In the genomic region with DNA sequence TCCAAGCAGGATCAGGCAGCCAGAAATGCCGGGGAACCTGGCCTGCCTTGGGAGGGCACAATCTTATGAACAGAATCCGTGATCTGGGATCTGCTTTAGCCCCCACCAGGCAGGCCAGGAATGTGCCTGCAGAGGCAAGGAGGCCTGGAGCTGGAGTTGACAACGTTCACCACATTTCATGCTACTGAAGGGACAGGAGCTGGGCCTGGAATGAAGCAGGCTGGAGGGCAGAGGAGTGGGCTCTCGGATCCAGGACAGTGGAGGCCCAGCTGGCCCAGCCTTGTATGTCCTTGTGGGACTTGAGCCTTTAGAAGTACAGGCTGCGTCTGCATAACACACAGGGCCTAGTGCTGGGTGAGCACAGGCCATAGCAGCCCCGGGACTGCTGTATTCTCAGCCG, we compare ENCODE assay signal across 26 cellular contexts.
"Had no signal": no experiment of that assay in that cellular context is flagged by ENCODE, and none has a peak within 500 bp of the region (broad histone marks: within the 10 kb centered on the region; RNA-seq: fewer than 3 reads in every experiment).

No MANE protein-coding gene starts in this region.

- DNase-seq: activated CD4-positive, alpha-beta T cell treated with anti-CD3 and anti-CD28 coated beads for 48 hours; activated CD4-positive, alpha-beta T cell treated with anti-CD3 and anti-CD28 coated beads, Interleukin-2, amount 50 U/mL, for 48 hours; activated CD8-positive, alpha-beta memory T cell treated with anti-CD3 and anti-CD28 coated beads for 24 hours; activated naive CD8-positive, alpha-beta T cell treated with anti-CD3 and anti-CD28 coated beads, Interleukin-2, amount 50 U/mL, for 24 hours; activated T-cell treated with anti-CD3 and anti-CD28 coated beads, Interleukin-2, amount 50 U/mL, for 24 hours; amygdala; central memory CD4-positive, alpha-beta T cell; foreskin fibroblast; head of caudate nucleus; hippocampal formation; left colon; mammary epithelial cell; natural killer cell; stimulated activated CD4-positive, alpha-beta T cell treated with anti-CD3 and anti-CD28 coated beads, Interleukin-2, amount 100 ng/mL, for 24 hours; stimulated activated naive CD8-positive, alpha-beta T cell treated with anti-CD3 and anti-CD28 coated beads, Interleukin-15, Interleukin-2, amounts not matched to agents 100 U/mL and 50 U/mL, for 24 hours; T-helper 9 cell; testis; transverse colon; uterus; WERI-Rb-1 had no signal

- H3K27ac ChIP-seq: testis, transverse colon, uterus, WERI-Rb-1 had no signal

- H3K27me3 ChIP-seq: testis, transverse colon, uterus had no signal

- H3K9me3 Mint-ChIP-seq: activated naive CD4-positive, alpha-beta T cell treated with anti-CD3 and anti-CD28 coated beads, Interleukin-2, amount 50 U/mL, for 24 hours; activated naive CD8-positive, alpha-beta T cell treated with anti-CD3 and anti-CD28 coated beads, Interleukin-2, amount 50 U/mL, for 24 hours; activated T-cell treated with anti-CD3 and anti-CD28 coated beads, Interleukin-2, amount 50 U/mL, for 24 hours; natural killer cell; T-helper 1 cell treated with Interleukin-12 subunit alpha and Interleukin-12 subunit beta and Interleukin-4 antibody, amounts not matched to agents 30 μg/mL and 1 μg/mL, for 36 hours had no signal

- H3K4me1 ChIP-seq: testis had no signal

- H3K36me3 Mint-ChIP-seq: activated naive CD4-positive, alpha-beta T cell treated with anti-CD3 and anti-CD28 coated beads, Interleukin-2, amount 50 U/mL, for 24 hours; natural killer cell had no signal

- H3K27ac Mint-ChIP-seq: activated naive CD4-positive, alpha-beta T cell treated with anti-CD3 and anti-CD28 coated beads, Interleukin-2, amount 50 U/mL, for 24 hours; activated naive CD8-positive, alpha-beta T cell treated with anti-CD3 and anti-CD28 coated beads, Interleukin-2, amount 50 U/mL, for 24 hours; activated T-cell treated with anti-CD3 and anti-CD28 coated beads, Interleukin-2, amount 50 U/mL, for 24 hours; natural killer cell; progenitor cell of endocrine pancreas; T-helper 1 cell treated with Interleukin-12 subunit alpha and Interleukin-12 subunit beta and Interleukin-4 antibody, amounts not matched to agents 30 μg/mL and 1 μg/mL, for 36 hours had no signal

- H3K4me1 Mint-ChIP-seq: activated naive CD4-positive, alpha-beta T cell treated with anti-CD3 and anti-CD28 coated beads, Interleukin-2, amount 50 U/mL, for 24 hours; activated naive CD8-positive, alpha-beta T cell treated with anti-CD3 and anti-CD28 coated beads, Interleukin-2, amount 50 U/mL, for 24 hours; natural killer cell had no signal

- H3K36me3 ChIP-seq: transverse colon, uterus had no signal

- ATAC-seq: activated CD4-positive, CD25-positive, alpha-beta regulatory T cell treated with anti-CD3 and anti-CD28 coated beads, Interleukin-2, amount 50 U/mL, for 24 hours; activated naive CD8-positive, alpha-beta T cell treated with anti-CD3 and anti-CD28 coated beads, Interleukin-2, amount 50 U/mL, for 24 hours; esophagus mucosa; left colon; natural killer cell; stimulated activated naive CD8-positive, alpha-beta T cell treated with anti-CD3 and anti-CD28 coated beads, Interleukin-15, Interleukin-2, amounts not matched to agents 100 U/mL and 50 U/mL, for 24 hours had no signal

- H3K9me3 ChIP-seq: testis, transverse colon, uterus had no signal

- H3K4me3 ChIP-seq: smooth muscle cell, testis, transverse colon, uterus had no signal

- H3K4me3 Mint-ChIP-seq: activated naive CD4-positive, alpha-beta T cell treated with anti-CD3 and anti-CD28 coated beads, Interleukin-2, amount 50 U/mL, for 24 hours; activated naive CD8-positive, alpha-beta T cell treated with anti-CD3 and anti-CD28 coated beads, Interleukin-2, amount 50 U/mL, for 24 hours; activated T-cell treated with anti-CD3 and anti-CD28 coated beads, Interleukin-2, amount 50 U/mL, for 24 hours; natural killer cell; T-helper 1 cell treated with Interleukin-12 subunit alpha and Interleukin-12 subunit beta and Interleukin-4 antibody, amounts not matched to agents 30 μg/mL and 1 μg/mL, for 36 hours had no signal
